ENCODE assay signal across 31 cellular contexts in genomic region chr1:36981771-36982622, GRCh38. TPM values are rescaled to one million over a fixed set of nuclear protein-coding genes. Genes with fewer than 3 reads are reported as not detected.
DNase-seq lines count a peak whose midpoint lies in the region; ATAC-seq, FAIRE-seq and TF ChIP-seq lines count a peak whose summit lies in the region.
"Had no signal": no experiment of that assay in that cellular context is flagged by ENCODE, and none has a peak within 500 bp of the region (broad histone marks: within the 10 kb centered on the region; RNA-seq: fewer than 3 reads in every experiment).

No MANE protein-coding gene starts in this region.

- no peak for FAIRE-seq in H1 (lab: Jason Lieb, UNC)
- FAIRE-seq: small intestine had no signal

- WGBS in right cardiac atrium = 65% methylated on average over 18 of the region's 18 CpGs
- WGBS in H1 (ENCODE audit: extremely low coverage in 1 of 2, insufficient coverage in 1 of 2, insufficient read length in 1 of 2, insufficient replicate concordance in 2 of 2, low coverage in 1 of 2, low lambda C conversion rate in 2 of 2, missing lambda C conversion rate in 1 of 2), 2 experiments = 87% methylated on average over 18 of the region's 18 CpGs; no CpG with 5 or more reads in 1 of the 2 experiments

- no peaks in the 10 kb centered on the region for H3K36me3 Mint-ChIP-seq in T-cell
- H3K36me3 Mint-ChIP-seq: activated CD8-positive, alpha-beta memory T cell treated with anti-CD3 and anti-CD28 coated beads, Interleukin-2, amount 10 ng/mL, durations not matched to agents 7 days and 5 days; CD14-positive monocyte had no signal

- peaks cover 0 to 11% (median 4%) of the 10 kb centered on the region in 3 donors for H3K9me3 Mint-ChIP-seq in T-cell
- H3K9me3 Mint-ChIP-seq: activated naive CD4-positive, alpha-beta T cell treated with anti-CD3 and anti-CD28 coated beads for 36 hours; activated T-cell treated with anti-CD3 and anti-CD28 coated beads, Interleukin-2, amount 50 U/mL, for 72 hours had no signal

- no peak overlapping the region for H3K4me2 ChIP-seq in H1 (ENCODE audit: insufficient read depth in 1 of 2, low read depth in 2 of 2, low read length in 2 of 2)
- H3K4me2 ChIP-seq: hepatocyte, KMS-11 had no signal

- H3K4me1 Mint-ChIP-seq in T-cell = no peaks in the 10 kb centered on the region
- H3K4me1 Mint-ChIP-seq: activated CD8-positive, alpha-beta memory T cell treated with anti-CD3 and anti-CD28 coated beads, Interleukin-2, amount 10 ng/mL, durations not matched to agents 7 days and 5 days; CD14-positive monocyte had no signal

- no peak for TF ChIP-seq EP300 in H1 (IDR thresholded peaks at IDR 0.05; ENCODE audit: borderline replicate concordance in 1 of 2, low read depth in 2 of 2, low read length in 2 of 2)

- peak overlapping the region; percentile 88 for H2BK15ac ChIP-seq in H1 (ENCODE audit: low read length)

- no peak for ATAC-seq in Right ventricle myocardium inferior
- no peak for ATAC-seq in right cardiac atrium
- ATAC-seq in T-cell (replicated peaks in 1 of 4) = no peak
- ATAC-seq: activated CD8-positive, alpha-beta memory T cell treated with anti-CD3 and anti-CD28 coated beads, Interleukin-2, amount 10 ng/mL, durations not matched to agents 7 days and 5 days; activated T-cell treated with anti-CD3 and anti-CD28 coated beads, Interleukin-2, amount 50 U/mL, for 72 hours; left lobe of liver; psoas muscle had no signal

- no peak overlapping the region for H3K56ac ChIP-seq in H1 (replicated peaks; ENCODE audit: insufficient read length, low read depth, low read length)

- peaks cover 30 to 38% of the 10 kb centered on the region in 2 donors for H3K27me3 Mint-ChIP-seq in T-cell
- H3K27me3 Mint-ChIP-seq: activated CD8-positive, alpha-beta memory T cell treated with anti-CD3 and anti-CD28 coated beads, Interleukin-2, amount 10 ng/mL, durations not matched to agents 7 days and 5 days had no signal

- peak in 1 of 3 experiments; percentile 16; a peak in 1 of 4 replicates for TF ChIP-seq CTCF in H1 (IDR thresholded peaks at IDR 0.05; ENCODE audit: control extremely low read depth in 1 of 3, insufficient read depth in 1 of 3, low read depth in 1 of 3, low read length in 3 of 3)

- 0 out of 2 replicates have a peak overlapping the region, but pooled peaks have one; percentile 6 for H2AK5ac ChIP-seq in H1 (ENCODE audit: low read depth, low read length)

- POLR2A ChIA-PET in H1 (lab: Charles Lee; ENCODE audit: partially characterized antibody) (interaction anchor here (0.6 kb wide), 1 partner anchor 377 kb away, joined by 3 read pairs; no protein-coding TSS in a partner anchor), T-cell (lab: Charles Lee) (no interaction called here)

- no peaks in the 10 kb centered on the region for H3K79me2 ChIP-seq in H1 (ENCODE audit: control insufficient read depth in 1 of 2, insufficient read depth in 2 of 2, low read length in 2 of 2)
- H3K79me2 ChIP-seq: hepatocyte had no signal

- H3K14ac ChIP-seq in H1 (ENCODE audit: insufficient read length) = no peak overlapping the region

- H2BK120ac ChIP-seq in H1 (replicated peaks; ENCODE audit: low read depth, low read length) = no peak overlapping the region

- no peak overlapping the region for H3K4ac ChIP-seq in H1 (replicated peaks; ENCODE audit: insufficient read length, low read depth, low read length)

- H3K23me2 ChIP-seq in H1 (ENCODE audit: low read depth, low read length) = peaks cover 7% of the 10 kb centered on the region; the same call in 1 of the 2 replicates

- no peak overlapping the region for H2BK5ac ChIP-seq in H1 (ENCODE audit: low read depth, low read length)

- H2BK12ac ChIP-seq in H1 (ENCODE audit: low read depth, low read length) = peak overlapping the region; percentile 75; the same call in 1 of the 2 replicates

- H4K20me1 ChIP-seq in H1 (replicated peaks in 1 of 2; ENCODE audit: control insufficient read depth in 1 of 2, insufficient read depth in 2 of 2, low read length in 2 of 2) = peaks cover 0 to 5% of the 10 kb centered on the region in 2 experiments

- intact Hi-C loops in Right ventricle myocardium inferior (cut with DNase I) = no loop called here
- intact Hi-C loops in right cardiac atrium (cut with DNase I) = no loop called here

- H3K18ac ChIP-seq in H1 (ENCODE audit: extremely low read depth, low read length) = no peak overlapping the region

- H3K27ac ChIP-seq in right cardiac atrium (ENCODE audit: low read length) (no peak overlapping the region), H1 (ENCODE audit: low read depth, low read length) (no peak overlapping the region)
- H3K27ac ChIP-seq: breast epithelium, colonic mucosa, esophagus muscularis mucosa, hepatocyte, KMS-11, psoas muscle, RWPE1 had no signal

- H4K8ac ChIP-seq in H1 (ENCODE audit: extremely low read depth, insufficient read depth, low read length) = peak overlapping the region; percentile 29

- H3K4me3 ChIP-seq in right cardiac atrium (ENCODE audit: low read length) = no peak overlapping the region
- H3K4me3 ChIP-seq in H1 (ENCODE audit: extremely low read depth in 1 of 4, insufficient read depth in 2 of 4, low read depth in 3 of 4, low read length in 4 of 4) = no peak overlapping the region
- H3K4me3 ChIP-seq: breast epithelium, colonic mucosa, esophagus muscularis mucosa, hepatocyte, psoas muscle had no signal

- H3K4me1 ChIP-seq in right cardiac atrium (ENCODE audit: control insufficient read depth, insufficient read depth, low read length) = no peaks in the 10 kb centered on the region
- peaks cover 0 to 10% (median 5%) of the 10 kb centered on the region in 4 experiments; a peak in 3 of 7 replicates for H3K4me1 ChIP-seq in H1 (replicated peaks in 1 of 4; ENCODE audit: control insufficient read depth in 3 of 4, insufficient read depth in 4 of 4, low read length in 3 of 4)
- H3K4me1 ChIP-seq: breast epithelium, colonic mucosa, esophagus muscularis mucosa, psoas muscle had no signal

- no peaks in the 10 kb centered on the region for H3K27me3 ChIP-seq in right cardiac atrium (ENCODE audit: control insufficient read depth, insufficient read depth)
- no peaks in the 10 kb centered on the region for H3K27me3 ChIP-seq in H1 (replicated peaks in 1 of 4; ENCODE audit: control insufficient read depth in 3 of 4, extremely low read depth in 1 of 4, insufficient read depth in 3 of 4, low read length in 3 of 4)
- H3K27me3 ChIP-seq: breast epithelium, colonic mucosa had no signal

- no peak overlapping the region for H3K23ac ChIP-seq in H1 (ENCODE audit: insufficient read length)

- H3K9ac ChIP-seq in H1 (replicated peaks in 1 of 4; ENCODE audit: extremely low read depth in 1 of 4, low read depth in 3 of 4, low read length in 3 of 4) = no peak overlapping the region
- H3K9ac ChIP-seq: KMS-11 had no signal

- no peak overlapping the region for H4K91ac ChIP-seq in H1 (replicated peaks; ENCODE audit: insufficient read length, low read length)

- H2BK20ac ChIP-seq in H1 (ENCODE audit: low read length) = no peak overlapping the region

- H3K4me3 Mint-ChIP-seq in T-cell = no peak overlapping the region
- H3K4me3 Mint-ChIP-seq: activated CD8-positive, alpha-beta memory T cell treated with anti-CD3 and anti-CD28 coated beads, Interleukin-2, amount 10 ng/mL, durations not matched to agents 7 days and 5 days; activated naive CD4-positive, alpha-beta T cell treated with anti-CD3 and anti-CD28 coated beads for 36 hours; activated T-cell treated with anti-CD3 and anti-CD28 coated beads, Interleukin-2, amount 50 U/mL, for 72 hours; CD14-positive monocyte; WTC11 had no signal

- no peak for TF ChIP-seq POLR2A in H1 (IDR thresholded peaks at IDR 0.05; ENCODE audit: control extremely low read depth in 1 of 2, low read depth in 2 of 2, low read length in 2 of 2)

- DNase-seq in Right ventricle myocardium inferior (ENCODE audit: missing footprints) (peak; percentile 42), right cardiac atrium (no peak), NCI-H2227 (lab: John Stamatoyannopoulos, UW; ENCODE audit: unreplicated experiment) (peak; percentile 46), H1 (ENCODE audit: low read depth in 1 of 2, low spot score in 2 of 2) (no peak), NOMO-1 treated with DMSO at 0.1 percent for 48 hours (lab: John Stamatoyannopoulos, UW; ENCODE audit: unreplicated experiment) (no peak), ureter (ENCODE audit: low spot score) (no peak), T-cell (no peak)
- DNase-seq: activated CD4-positive, alpha-beta T cell treated with anti-CD3 and anti-CD28 coated beads, Interleukin-2, amount 50 U/mL, for 1 hour; activated CD8-positive, alpha-beta memory T cell treated with anti-CD3 and anti-CD28 coated beads, Interleukin-2, amount 10 ng/mL, durations not matched to agents 7 days and 5 days; activated naive CD4-positive, alpha-beta T cell treated with anti-CD3 and anti-CD28 coated beads for 36 hours; activated T-cell treated with anti-CD3 and anti-CD28 coated beads, Interleukin-2, amount 50 U/mL, for 72 hours; amniotic stem cell; Calu3; colonic mucosa; foreskin melanocyte; mesenchymal stem cell; NCI-H187; psoas muscle; small intestine; stimulated activated CD4-positive, alpha-beta T cell treated with anti-CD3 and anti-CD28 coated beads, Interleukin-1b, Interleukin-23, amount 100 ng/mL, for 48 hours; T-helper 9 cell had no signal

- no peaks in the 10 kb centered on the region for H3K9me3 ChIP-seq in right cardiac atrium (ENCODE audit: control insufficient read depth, low read length)
- H3K9me3 ChIP-seq in H1 (ENCODE audit: insufficient read depth in 2 of 2, low read depth in 1 of 2, low read length in 1 of 2) = peaks cover 2 to 4% of the 10 kb centered on the region in 2 experiments; a peak in 2 of 4 replicates
- H3K9me3 ChIP-seq: colonic mucosa had no signal

- H3K36me3 ChIP-seq in H1 (ENCODE audit: control insufficient read depth in 2 of 4, insufficient read depth in 4 of 4, low read length in 3 of 4) = no peaks in the 10 kb centered on the region
- H3K36me3 ChIP-seq: breast epithelium, colonic mucosa, esophagus muscularis mucosa had no signal

- TF ChIP-seq RAD21 in H1 (IDR thresholded peaks at IDR 0.05 in 1 of 2, conservative IDR thresholded peaks at IDR 0.05 in 1 of 2; ENCODE audit: low read depth in 2 of 2, low read length in 2 of 2) = no peak

- no peaks in the 10 kb centered on the region for H3K79me1 ChIP-seq in H1 (ENCODE audit: low read depth, low read length)

- no peak overlapping the region for H3K27ac Mint-ChIP-seq in T-cell
- H3K27ac Mint-ChIP-seq: activated CD8-positive, alpha-beta memory T cell treated with anti-CD3 and anti-CD28 coated beads, Interleukin-2, amount 10 ng/mL, durations not matched to agents 7 days and 5 days; activated naive CD4-positive, alpha-beta T cell treated with anti-CD3 and anti-CD28 coated beads for 36 hours; activated T-cell treated with anti-CD3 and anti-CD28 coated beads, Interleukin-2, amount 50 U/mL, for 72 hours; CD14-positive monocyte had no signal

- no peak overlapping the region for H2AFZ ChIP-seq in H1 (ENCODE audit: low read length)
- H2AFZ ChIP-seq: hepatocyte had no signal

- CTCF ChIA-PET in H1 (lab: Charles Lee; ENCODE audit: partially characterized antibody) = interaction anchor here (0.6 to 3.0 kb wide), 13 partner anchors 14 to 473 kb away, joined by 3 to 13 read pairs (median 3); no protein-coding TSS in a partner anchor
- CTCF ChIA-PET in T-cell (lab: Charles Lee) = no interaction called here

- H4K5ac ChIP-seq in H1 (ENCODE audit: insufficient read length, low read depth, low read length) = no peak overlapping the region

RNA-seq across cellular contexts. Expression of gene GRIK3, which starts 52.3 kb away (rescaled TPM):
- total RNA-seq in Right ventricle myocardium inferior = 0.65 TPM
- total RNA-seq in right cardiac atrium = 1 to 10 TPM in 3 of 4 donors, under 1 TPM in 1; 0.95 to 1.8 (median 1.6) TPM
- polyA plus RNA-seq in right cardiac atrium = 1.6 TPM
- total RNA-seq in H1 (2021; fragmentation: NEBNext Ultra II Directional; extraction: Animal tissue kit (Norgen Biotek cat#: 25700)) = 3.4 and 3.7 TPM in 2 replicates
- 2.1 and 2.5 TPM in 2 replicates for polyA plus RNA-seq in H1 (2011; rRNA removed)
- 1.9 TPM for polyA plus RNA-seq in H1 (2011; cell fraction: cytosol; rRNA removed)
- 3.8 TPM for polyA plus RNA-seq in H1 (2011; cell fraction: nucleus; rRNA removed)
- polyA plus RNA-seq in H1 (2012, experiment 1 of 2) = 1.5 to 1.9 TPM (median 1.8 TPM) in 4 replicates
- 0.63 TPM for polyA plus RNA-seq in H1 (2012, experiment 2 of 2)
- 2.3 TPM for polyA plus RNA-seq in H1 (2013, experiment 1 of 2)
- polyA plus RNA-seq in H1 (2013, experiment 2 of 2) = 2.1 TPM
- polyA minus RNA-seq in H1 (2011; rRNA and poly(A)+ RNA removed) = 7.3 and 7.4 TPM in 2 replicates
- polyA minus RNA-seq in H1 (2011; cell fraction: cytosol; rRNA and poly(A)+ RNA removed) = 1.8 TPM
- 2.9 TPM for polyA minus RNA-seq in H1 (2011; cell fraction: nucleus; rRNA and poly(A)+ RNA removed)
- total RNA-seq in ureter = 0.55 TPM
- under 1 TPM in 1 of 5 donors, not detected in 4; 0.03 TPM for total RNA-seq in T-cell
- total RNA-seq: activated CD8-positive, alpha-beta memory T cell treated with anti-CD3 and anti-CD28 coated beads, Interleukin-2, amount 10 ng/mL, durations not matched to agents 7 days and 5 days; activated naive CD4-positive, alpha-beta T cell treated with anti-CD3 and anti-CD28 coated beads for 36 hours; activated T-cell treated with anti-CD3 and anti-CD28 coated beads, Interleukin-2, amount 50 U/mL, for 72 hours; Calu3; HT1080; myocyte had no signal
- polyA plus RNA-seq: CD14-positive monocyte, hepatocyte had no signal

Comparison
In these comparisons a context has a peak if more than half of its experiments do, and no peak if none do; other contexts are left out.
1. DNase-seq: peak in Right ventricle myocardium inferior (single experiment) and NCI-H2227 (single experiment); none in right cardiac atrium (0 of 3), H1 (0 of 2), NOMO-1 treated with DMSO at 0.1 percent for 48 hours (single experiment), ureter (single experiment) and T-cell (0 of 34).